8 cellular contexts compared by ENCODE assay signal in the genomic region with DNA sequence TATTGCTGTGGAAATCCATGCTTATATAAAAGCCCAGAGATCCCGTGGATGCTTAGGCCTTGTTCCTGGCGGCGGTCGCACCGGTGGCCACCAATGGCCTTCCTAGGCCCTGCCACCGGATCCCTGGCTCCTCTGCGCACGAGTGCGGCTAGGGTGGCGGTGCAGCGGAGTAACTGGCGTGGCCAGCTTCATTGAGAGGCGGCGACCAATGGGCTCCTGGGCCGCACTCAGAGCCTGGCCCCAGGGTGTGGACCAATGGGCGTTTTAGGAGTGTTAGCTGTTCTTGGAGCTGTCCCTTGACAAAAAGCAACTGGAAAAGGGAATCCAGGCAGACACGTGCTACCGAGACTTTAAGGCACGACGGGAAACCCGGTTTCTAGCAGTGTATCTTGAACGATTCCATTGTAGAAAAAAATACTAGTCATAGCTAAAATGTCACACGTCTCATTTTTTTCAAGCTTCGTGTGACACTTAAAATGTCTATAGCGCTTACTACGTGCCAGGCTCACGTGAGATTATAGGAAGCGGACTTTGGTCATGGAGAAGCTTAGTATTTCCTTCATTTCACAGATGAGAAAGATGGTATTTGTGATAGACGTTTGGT. TPM values are rescaled to one million over a fixed set of nuclear protein-coding genes. Genes with fewer than 3 reads are reported as not detected.
DNase-seq lines count a peak whose midpoint lies in the region; ATAC-seq and TF ChIP-seq lines count a peak whose summit lies in the region.

No MANE protein-coding gene starts in this region.

- H3K9me3 Mint-ChIP-seq in activated naive CD4-positive, alpha-beta T cell treated with anti-CD3 and anti-CD28 coated beads, Interleukin-2, amount 50 U/mL, for 24 hours: no peaks in the 10 kb centered on the region

- H3F3A ChIP-seq in DOHH2 (ENCODE audit: control insufficient read depth, insufficient read depth): no peaks in the 10 kb centered on the region; the same call in 1 of the 2 replicates

- TF ChIP-seq EP300 in suprapubic skin (IDR thresholded peaks at IDR 0.05): no peak

- H3K4me1 Mint-ChIP-seq in activated naive CD4-positive, alpha-beta T cell treated with anti-CD3 and anti-CD28 coated beads, Interleukin-2, amount 50 U/mL, for 24 hours: peaks cover 49% of the 10 kb centered on the region

- H3K9me2 ChIP-seq in DOHH2 (replicated peaks; ENCODE audit: control insufficient read depth, low read length): no peaks in the 10 kb centered on the region

- H3K4me1 ChIP-seq in DOHH2 (ENCODE audit: control insufficient read depth, low read length) (peaks cover 58% of the 10 kb centered on the region), suprapubic skin (peaks cover 47% of the 10 kb centered on the region)

- peaks cover 2% of the 10 kb centered on the region for H3K36me3 Mint-ChIP-seq in activated naive CD4-positive, alpha-beta T cell treated with anti-CD3 and anti-CD28 coated beads, Interleukin-2, amount 50 U/mL, for 24 hours

- peaks cover 45% of the 10 kb centered on the region for H4K20me1 ChIP-seq in DOHH2 (ENCODE audit: control insufficient read depth, insufficient read depth, low read depth, low read length)

- H3K79me2 ChIP-seq in DOHH2 (ENCODE audit: control insufficient read depth, low read length): peaks cover 82% of the 10 kb centered on the region

- H3K4me3 ChIP-seq in DOHH2 (ENCODE audit: low read length) (peak overlapping the region; percentile 94), SK-N-MC (peak overlapping the region; percentile 93), suprapubic skin (peak overlapping the region; percentile 97)

- H3K9me3 ChIP-seq in DOHH2 (ENCODE audit: control insufficient read depth, insufficient read depth, low read length) (no peaks in the 10 kb centered on the region), SK-N-MC (ENCODE audit: low read depth, low read length) (no peaks in the 10 kb centered on the region), suprapubic skin (no peaks in the 10 kb centered on the region)

- H3K27ac Mint-ChIP-seq in activated naive CD4-positive, alpha-beta T cell treated with anti-CD3 and anti-CD28 coated beads, Interleukin-2, amount 50 U/mL, for 24 hours: peak overlapping the region; percentile 95

- ATAC-seq in GM21825 (IDR thresholded peaks at IDR 0.05; ENCODE audit: unreplicated experiment): peak; percentile 40

- H3K27ac ChIP-seq in DOHH2 (ENCODE audit: low read depth, low read length): peak overlapping the region; percentile 63
- H3K27ac ChIP-seq in SK-N-MC: peak overlapping the region; percentile 91
- H3K27ac ChIP-seq in suprapubic skin: peak overlapping the region; percentile 96

- peak in 1 of 2 donors; percentile 81 for TF ChIP-seq POLR2A in suprapubic skin (IDR thresholded peaks at IDR 0.05)

- H3K27me3 ChIP-seq in DOHH2 (ENCODE audit: control insufficient read depth, low read length) (no peaks in the 10 kb centered on the region), suprapubic skin (no peaks in the 10 kb centered on the region)

- TF ChIP-seq CTCF in DOHH2 (IDR thresholded peaks at IDR 0.05; ENCODE audit: low read depth, low read length, poor library complexity, severe bottlenecking) (no peak), suprapubic skin (IDR thresholded peaks at IDR 0.05) (no peak)

- H3K9ac ChIP-seq in SK-N-MC (ENCODE audit: insufficient read length): peak overlapping the region; percentile 91

- WGBS in suprapubic skin: under 1% methylated on average over 14 of the region's 29 CpGs

- H3K4me2 ChIP-seq in DOHH2 (ENCODE audit: low read length): peak overlapping the region; percentile 89

- peak overlapping the region; percentile 95 for H3K4me3 Mint-ChIP-seq in activated naive CD4-positive, alpha-beta T cell treated with anti-CD3 and anti-CD28 coated beads, Interleukin-2, amount 50 U/mL, for 24 hours

- peak; percentile 93 for DNase-seq in M059J (ENCODE audit: low read depth)
- DNase-seq in SK-N-MC (ENCODE audit: low read depth, low spot score): no peak
- DNase-seq in glomerular endothelial cell (ENCODE audit: extremely low read depth, low read depth, low spot score): peak; percentile 60
- DNase-seq in non-pigmented ciliary epithelial cell (ENCODE audit: low read depth): peak; percentile 63
- peak; percentile 91 for DNase-seq in suprapubic skin (ENCODE audit: low spot score in 2 of 2)

- H3K27me3 Mint-ChIP-seq in activated naive CD4-positive, alpha-beta T cell treated with anti-CD3 and anti-CD28 coated beads, Interleukin-2, amount 50 U/mL, for 24 hours: no peaks in the 10 kb centered on the region

- peaks cover 59% of the 10 kb centered on the region for H3K36me3 ChIP-seq in DOHH2 (ENCODE audit: control insufficient read depth, low read length)
- peaks cover 5% of the 10 kb centered on the region; the same call in 1 of the 2 replicates for H3K36me3 ChIP-seq in SK-N-MC (ENCODE audit: insufficient read depth, low read length)
- H3K36me3 ChIP-seq in suprapubic skin: no peaks in the 10 kb centered on the region

RNA-seq across cellular contexts. Expression of gene AMD1, which starts 1.7 kb away (rescaled TPM):
- total RNA-seq in M059J (2014; rRNA removed; shearing (Covaris generic)): 95.8 and 139 TPM in 2 replicates
- total RNA-seq in glomerular endothelial cell (36.8 and 57.8 TPM in 2 replicates), suprapubic skin (10 to 100 TPM; 55.4 to 75.7 (median 69.3) TPM)
